17 cellular contexts compared by ENCODE assay signal in genomic region chr9:136744747-136745146, GRCh38. TPM values are rescaled to one million over a fixed set of nuclear protein-coding genes. Genes with fewer than 3 reads are reported as not detected.
DNase-seq lines count a peak whose midpoint lies in the region; ATAC-seq, FAIRE-seq and TF ChIP-seq lines count a peak whose summit lies in the region.
"Had no signal": no experiment of that assay in that cellular context is flagged by ENCODE, and none has a peak within 500 bp of the region (broad histone marks: within the 10 kb centered on the region; RNA-seq: fewer than 3 reads in every experiment).

No MANE protein-coding gene starts in this region.

- 72% methylated on average over 4 of the region's 17 CpGs for WGBS in K562 (ENCODE audit: insufficient coverage, low coverage, missing lambda C conversion rate)
- WGBS in neuronal stem cell (ENCODE audit: extremely low coverage in 2 of 2, insufficient read length in 2 of 2, insufficient replicate concordance in 1 of 2), 2 donors = no CpG with 5 or more reads among the region's 17 CpGs

- H3K9me3 ChIP-seq in right atrium auricular region = no peaks in the 10 kb centered on the region
- no peaks in the 10 kb centered on the region for H3K9me3 ChIP-seq in K562 (replicated peaks; ENCODE audit: control insufficient read depth, insufficient read depth, low read depth, low read length)
- H3K9me3 ChIP-seq in neuronal stem cell (replicated peaks in 1 of 2; ENCODE audit: control insufficient read depth in 2 of 2, insufficient read depth in 1 of 2, low read depth in 1 of 2, low read length in 2 of 2) = no peaks in the 10 kb centered on the region
- H3K9me3 ChIP-seq: A549 had no signal

- no peak for TF ChIP-seq CTCF in right atrium auricular region (IDR thresholded peaks at IDR 0.05)
- no peak for TF ChIP-seq CTCF in K562 (IDR thresholded peaks at IDR 0.05 in 2 of 3, conservative IDR thresholded peaks at IDR 0.05 in 1 of 3; ENCODE audit: insufficient read depth in 2 of 3, low read depth in 1 of 3, low read length in 3 of 3)

- no peak overlapping the region for H2BK12ac ChIP-seq in neuronal stem cell (ENCODE audit: low read length)

- H3K4me1 Mint-ChIP-seq in activated T-cell treated with anti-CD3 and anti-CD28 coated beads, Interleukin-2, amount 50 U/mL, for 72 hours (ENCODE audit: low read depth) = peaks cover 22% of the 10 kb centered on the region

- no peak overlapping the region for H3K18ac ChIP-seq in neuronal stem cell (ENCODE audit: low read length)

- no peak overlapping the region for H3K4me3 Mint-ChIP-seq in activated T-cell treated with anti-CD3 and anti-CD28 coated beads, Interleukin-2, amount 50 U/mL, for 72 hours
- H3K4me3 Mint-ChIP-seq: CD4-positive, CD25-positive, alpha-beta regulatory T cell had no signal

- H3K9me3 Mint-ChIP-seq in activated T-cell treated with anti-CD3 and anti-CD28 coated beads, Interleukin-2, amount 50 U/mL, for 72 hours = no peaks in the 10 kb centered on the region
- H3K9me3 Mint-ChIP-seq: CD4-positive, CD25-positive, alpha-beta regulatory T cell had no signal

- H2BK15ac ChIP-seq in neuronal stem cell (ENCODE audit: low read length) = no peak overlapping the region

- no peaks in the 10 kb centered on the region for H4K20me1 ChIP-seq in K562 (replicated peaks; ENCODE audit: control insufficient read depth, insufficient read depth, low read length)

- TF ChIP-seq POLR2A in K562 (conservative IDR thresholded peaks at IDR 0.05) = no peak

- no peak overlapping the region for H3K4me2 ChIP-seq in K562 (ENCODE audit: insufficient read depth, low read length)
- no peak overlapping the region for H3K4me2 ChIP-seq in neuronal stem cell (ENCODE audit: insufficient read depth, low read length, poor library complexity, severe bottlenecking)
- H3K4me2 ChIP-seq: A549 had no signal

- H2BK120ac ChIP-seq in neuronal stem cell (ENCODE audit: low read depth, low read length) = no peak overlapping the region

- intact Hi-C loops in Right ventricle myocardium inferior (cut with DNase I) (no loop called here), K562 (cut with micrococcal nuclease) (no loop called here)

- TF ChIP-seq EP300 in K562 (IDR thresholded peaks at IDR 0.05; ENCODE audit: low read length) = no peak

- BruUV-seq in K562 (replicated peaks; lab: Mats Ljungman, UMichigan) = no TSS peak

- in situ Hi-C loops in K562 (cut with MboI) = no loop called here

- H2AK5ac ChIP-seq in neuronal stem cell (ENCODE audit: low read depth, low read length) = peak overlapping the region; percentile 75

- H2AFZ ChIP-seq in K562 (ENCODE audit: low read depth, low read length) = no peak overlapping the region
- H2AFZ ChIP-seq in neuronal stem cell (ENCODE audit: low read length) = no peak overlapping the region

- no peak for DNase-seq in right atrium auricular region (ENCODE audit: low spot score)
- no peak for DNase-seq in Right ventricle myocardium inferior (ENCODE audit: missing footprints)
- no peak for DNase-seq in K562 (ENCODE audit: extremely low read depth in 1 of 4, low spot score in 3 of 4)
- no peak for DNase-seq in neuronal stem cell (ENCODE audit: low spot score)
- no peak for DNase-seq in SIG-M5 (lab: John Stamatoyannopoulos, UW)
- DNase-seq in activated T-cell treated with anti-CD3 and anti-CD28 coated beads, Interleukin-2, amount 50 U/mL, for 72 hours = no peak
- no peak for DNase-seq in stimulated activated CD4-positive, alpha-beta T cell treated with anti-CD3 and anti-CD28 coated beads, Interleukin-2, amount 100 ng/mL, for 24 hours
- DNase-seq: CD4-positive, CD25-positive, alpha-beta regulatory T cell; DMS53; GF-D8; HCEC 1CT; IMR-90 had no signal

- peaks cover 0 to 45% of the 10 kb centered on the region in 2 donors for H3K4me1 ChIP-seq in right atrium auricular region
- H3K4me1 ChIP-seq in K562 (replicated peaks in 1 of 2; ENCODE audit: control insufficient read depth in 2 of 2, insufficient read depth in 2 of 2, low read length in 2 of 2) = peaks cover 16 to 97% of the 10 kb centered on the region in 2 experiments
- peaks cover 7% of the 10 kb centered on the region in 2 donors for H3K4me1 ChIP-seq in neuronal stem cell (ENCODE audit: control insufficient read depth in 2 of 2, insufficient read depth in 1 of 2, low read depth in 1 of 2, low read length in 2 of 2)
- H3K4me1 ChIP-seq: A549 had no signal

- FAIRE-seq in K562 (lab: Jason Lieb, UNC) = no peak
- FAIRE-seq: A549 had no signal

- H3K27ac Mint-ChIP-seq in activated T-cell treated with anti-CD3 and anti-CD28 coated beads, Interleukin-2, amount 50 U/mL, for 72 hours = no peak overlapping the region
- H3K27ac Mint-ChIP-seq: CD4-positive, CD25-positive, alpha-beta regulatory T cell had no signal

- no peaks in the 10 kb centered on the region for H3K79me2 ChIP-seq in K562 (ENCODE audit: control insufficient read depth, insufficient read depth, low read length)

- H4K8ac ChIP-seq in neuronal stem cell (ENCODE audit: low read depth, low read length) = no peak overlapping the region

- peak overlapping the region in 1 of 2 donors; percentile 59 for H3K27ac ChIP-seq in right atrium auricular region
- H3K27ac ChIP-seq in K562 (ENCODE audit: extremely low read depth, low read depth, low read length) = no peak overlapping the region
- no peak overlapping the region for H3K27ac ChIP-seq in neuronal stem cell (replicated peaks; ENCODE audit: low read length)
- H3K27ac ChIP-seq: A549 had no signal

- no peaks in the 10 kb centered on the region for H3K36me3 Mint-ChIP-seq in activated T-cell treated with anti-CD3 and anti-CD28 coated beads, Interleukin-2, amount 50 U/mL, for 72 hours (ENCODE audit: insufficient read depth in 2 of 2)
- H3K36me3 Mint-ChIP-seq: CD4-positive, CD25-positive, alpha-beta regulatory T cell had no signal

- no peaks in the 10 kb centered on the region for H3K9me1 ChIP-seq in K562 (ENCODE audit: control insufficient read depth, insufficient read depth, low read length)

- H2BK5ac ChIP-seq in neuronal stem cell (ENCODE audit: low read length) = no peak overlapping the region

- H3K4ac ChIP-seq in neuronal stem cell (ENCODE audit: low read length) = no peak overlapping the region

- H3K14ac ChIP-seq in neuronal stem cell (ENCODE audit: low read length) = no peak overlapping the region

- POLR2A ChIA-PET in K562 (lab: Yijun Ruan, JAX) = interaction anchor here (2.0 kb wide), 2 partner anchors 15 to 17 kb away, joined by 10 to 17 read pairs; no protein-coding TSS in a partner anchor

- H3K9ac ChIP-seq in K562 (ENCODE audit: insufficient read depth in 1 of 2, low read depth in 2 of 2, low read length in 2 of 2) (no peak overlapping the region; a peak in 1 of 4 replicates), neuronal stem cell (ENCODE audit: low read depth, low read length, poor library complexity) (no peak overlapping the region)

- H3K27me3 ChIP-seq in right atrium auricular region (no peaks in the 10 kb centered on the region), K562 (ENCODE audit: control insufficient read depth in 2 of 2, insufficient read depth in 2 of 2, low read length in 2 of 2) (no peaks in the 10 kb centered on the region; a peak in 2 of 5 replicates), neuronal stem cell (ENCODE audit: control insufficient read depth in 3 of 3, insufficient read depth in 3 of 3, low read depth in 1 of 3, low read length in 3 of 3) (peaks cover 2 to 60% (median 2%) of the 10 kb centered on the region in 3 experiments)

- no peak overlapping the region for H3K23ac ChIP-seq in neuronal stem cell (ENCODE audit: low read depth, low read length, poor library complexity)

- ATAC-seq in Right ventricle myocardium inferior (no peak), K562 (no peak)
- ATAC-seq in activated T-cell treated with anti-CD3 and anti-CD28 coated beads, Interleukin-2, amount 50 U/mL, for 72 hours (replicated peaks in 1 of 2) = no peak
- ATAC-seq: A549 had no signal

- H3K36me3 ChIP-seq in right atrium auricular region = no peaks in the 10 kb centered on the region
- H3K36me3 ChIP-seq in K562 (ENCODE audit: control insufficient read depth, insufficient read depth, low read length) = no peaks in the 10 kb centered on the region
- no peaks in the 10 kb centered on the region for H3K36me3 ChIP-seq in neuronal stem cell (replicated peaks in 1 of 2; ENCODE audit: control insufficient read depth in 2 of 2, insufficient read depth in 2 of 2, low read length in 2 of 2)

- H3K4me3 ChIP-seq in right atrium auricular region (peak overlapping the region; percentile 26 to 42), K562 (no peak overlapping the region), neuronal stem cell (ENCODE audit: low read length in 2 of 2) (no peak overlapping the region)
- H3K4me3 ChIP-seq: A549 had no signal

- H3K27me3 Mint-ChIP-seq in activated T-cell treated with anti-CD3 and anti-CD28 coated beads, Interleukin-2, amount 50 U/mL, for 72 hours (ENCODE audit: low read depth) = peaks cover 9% of the 10 kb centered on the region
- H3K27me3 Mint-ChIP-seq: CD4-positive, CD25-positive, alpha-beta regulatory T cell had no signal

- no peak for TF ChIP-seq RAD21 in K562 (CRISPR knock-in tag; conservative IDR thresholded peaks at IDR 0.05 in 1 of 2, IDR thresholded peaks at IDR 0.05 in 1 of 2)

- no peaks in the 10 kb centered on the region for H3K79me1 ChIP-seq in neuronal stem cell (ENCODE audit: low read depth, low read length)

- CTCF ChIA-PET in K562 (lab: Yijun Ruan, JAX; ENCODE audit: low intra/inter-chr PET ratio) = no interaction called here

- H4K91ac ChIP-seq in neuronal stem cell (ENCODE audit: low read depth, low read length, poor library complexity) = no peak overlapping the region

RNA-seq across cellular contexts. Expression of gene LCN10, which starts 2.0 kb away (rescaled TPM):
- total RNA-seq in right atrium auricular region = 1 to 10 TPM; 4.5 to 8.8 TPM
- 11.3 TPM for total RNA-seq in Right ventricle myocardium inferior
- 0.44 TPM in 1 of 2 replicates, not detected in the other for total RNA-seq in K562 (2011; cell fraction: chromatin; rRNA removed; ENCODE audit: low replicate concordance)
- total RNA-seq in K562 (2011; cell fraction: nucleolus; rRNA removed) = 0.17 and 0.26 TPM in 2 replicates
- 0.44 TPM in 1 of 2 replicates, not detected in the other for total RNA-seq in K562 (2011; cell fraction: nucleoplasm; rRNA removed)
- 0.12 TPM in 1 of 2 replicates, not detected in the other for total RNA-seq in K562 (2014; rRNA removed)
- total RNA-seq in K562 (2014; rRNA removed; fragmentation: Illumina TruSeq; extraction: Trizol) = not detected in 2 replicates
- 0.11 TPM in 1 of 2 replicates, not detected in the other for total RNA-seq in K562 (2015; rRNA removed; fragmentation: Illumina TruSeq; extraction: Trizol)
- total RNA-seq in K562 (2021) = 0.29 TPM in 1 of 2 replicates, not detected in the other
- polyA plus RNA-seq in K562 (2011; rRNA removed) = 0.11 and 0.14 TPM in 2 replicates
- 0.35 and 0.42 TPM in 2 replicates for polyA plus RNA-seq in K562 (2011; cell fraction: cytosol; rRNA removed)
- polyA plus RNA-seq in K562 (2011; cell fraction: nucleus; rRNA removed) = 0.10 and 1.1 TPM in 2 replicates
- polyA plus RNA-seq in K562 (2012) = 0.14 TPM in 1 of 2 replicates, not detected in the other
- 0.11 and 0.21 TPM in 2 replicates for polyA plus RNA-seq in K562 (2014; fragmentation: Illumina TruSeq; extraction: Trizol)
- polyA plus RNA-seq in K562 (2014; fragmentation: Nextera tagmentation; extraction: Ambion mirVana) = under 1 TPM in 1 of 2 experiments, not detected in 1; 0.10 TPM
- polyA plus RNA-seq in K562 (2014; rRNA removed) = 0.16 TPM in 1 of 2 replicates, not detected in the other
- 0.14 TPM in 1 of 2 replicates, not detected in the other for polyA minus RNA-seq in K562 (2011; rRNA and poly(A)+ RNA removed)
- not detected in 2 replicates for polyA minus RNA-seq in K562 (2011; cell fraction: cytosol; rRNA and poly(A)+ RNA removed)
- polyA minus RNA-seq in K562 (2011; cell fraction: nucleus; rRNA and poly(A)+ RNA removed) = 0.40 TPM in 1 of 2 replicates, not detected in the other
- 0.10 TPM for polyA plus RNA-seq in neuronal stem cell (2013, experiment 1 of 2)
- polyA plus RNA-seq in neuronal stem cell (2013, experiment 2 of 2) = 0.12 TPM
- under 1 TPM; 0.21 to 0.70 TPM for total RNA-seq in activated T-cell treated with anti-CD3 and anti-CD28 coated beads, Interleukin-2, amount 50 U/mL, for 72 hours
- total RNA-seq: H4, HT-29, IMR-90 had no signal
- polyA plus RNA-seq: A549, AG04450, BJ, IMR-90 had no signal

RNA-seq across cellular contexts. Expression of gene LCN6, which starts 3.6 kb away (rescaled TPM):
- total RNA-seq in right atrium auricular region (1 to 10 TPM; 6.4 to 9.3 TPM), Right ventricle myocardium inferior (22.2 TPM), K562 (2014; rRNA removed) (0.45 and 0.57 TPM in 2 replicates), K562 (2014; rRNA removed; fragmentation: Illumina TruSeq; extraction: Trizol) (0.33 TPM in 1 of 2 replicates, not detected in the other), K562 (2015; rRNA removed; fragmentation: Illumina TruSeq; extraction: Trizol) (not detected in 2 replicates), K562 (2021) (not detected in 2 replicates)
- 0.86 TPM in 1 of 2 replicates, not detected in the other for total RNA-seq in K562 (2011; cell fraction: chromatin; rRNA removed; ENCODE audit: low replicate concordance)
- total RNA-seq in K562 (2011; cell fraction: nucleolus; rRNA removed) = 0.67 and 1.6 TPM in 2 replicates
- 0.81 TPM in 1 of 2 replicates, not detected in the other for total RNA-seq in K562 (2011; cell fraction: nucleoplasm; rRNA removed)
- polyA plus RNA-seq in K562 (2011; rRNA removed) (0.42 TPM in 1 of 2 replicates, not detected in the other), K562 (2014; fragmentation: Illumina TruSeq; extraction: Trizol) (not detected in 2 replicates), K562 (2014; fragmentation: Nextera tagmentation; extraction: Ambion mirVana) (under 1 TPM in 1 of 2 experiments, not detected in 1; 0.10 TPM), K562 (2014; rRNA removed) (2.2 TPM in 1 of 2 replicates, not detected in the other)
- 0.98 TPM in 1 of 2 replicates, not detected in the other for polyA plus RNA-seq in K562 (2011; cell fraction: cytosol; rRNA removed)
- 4.3 TPM in 1 of 2 replicates, not detected in the other for polyA plus RNA-seq in K562 (2011; cell fraction: nucleus; rRNA removed)
- 0.12 TPM in 1 of 2 replicates, not detected in the other for polyA plus RNA-seq in K562 (2012)
- polyA minus RNA-seq in K562 (2011; rRNA and poly(A)+ RNA removed) = not detected in 2 replicates
- not detected in 2 replicates for polyA minus RNA-seq in K562 (2011; cell fraction: cytosol; rRNA and poly(A)+ RNA removed)
- not detected in 2 replicates for polyA minus RNA-seq in K562 (2011; cell fraction: nucleus; rRNA and poly(A)+ RNA removed)
- not detected for polyA plus RNA-seq in neuronal stem cell (2013, experiment 1 of 2)
- not detected for polyA plus RNA-seq in neuronal stem cell (2013, experiment 2 of 2)
- total RNA-seq in activated T-cell treated with anti-CD3 and anti-CD28 coated beads, Interleukin-2, amount 50 U/mL, for 72 hours = not detected
- total RNA-seq: CD4-positive, CD25-positive, alpha-beta regulatory T cell; H4; HT-29; IMR-90 had no signal
- polyA plus RNA-seq: A549; AG04450; BJ; CD4-positive, CD25-positive, alpha-beta regulatory T cell; IMR-90 had no signal

RNA-seq across cellular contexts. Expression of gene LCN8, which starts 13.3 kb away (rescaled TPM):
- total RNA-seq in right atrium auricular region (not detected), Right ventricle myocardium inferior (not detected), K562 (2014; rRNA removed) (not detected in 2 replicates), K562 (2014; rRNA removed; fragmentation: Illumina TruSeq; extraction: Trizol) (not detected in 2 replicates), K562 (2015; rRNA removed; fragmentation: Illumina TruSeq; extraction: Trizol) (not detected in 2 replicates), K562 (2021) (not detected in 2 replicates)
- 0.14 TPM in 1 of 2 replicates, not detected in the other for total RNA-seq in K562 (2011; cell fraction: chromatin; rRNA removed; ENCODE audit: low replicate concordance)
- not detected in 2 replicates for total RNA-seq in K562 (2011; cell fraction: nucleolus; rRNA removed)
- not detected in 2 replicates for total RNA-seq in K562 (2011; cell fraction: nucleoplasm; rRNA removed)
- polyA plus RNA-seq in K562 (2011; rRNA removed) (not detected in 2 replicates), K562 (2014; fragmentation: Illumina TruSeq; extraction: Trizol) (not detected in 2 replicates), K562 (2014; fragmentation: Nextera tagmentation; extraction: Ambion mirVana) (not detected), K562 (2014; rRNA removed) (not detected in 2 replicates)
- not detected in 2 replicates for polyA plus RNA-seq in K562 (2011; cell fraction: cytosol; rRNA removed)
- not detected in 2 replicates for polyA plus RNA-seq in K562 (2011; cell fraction: nucleus; rRNA removed)
- not detected in 2 replicates for polyA plus RNA-seq in K562 (2012)
- not detected in 2 replicates for polyA minus RNA-seq in K562 (2011; rRNA and poly(A)+ RNA removed)
- polyA minus RNA-seq in K562 (2011; cell fraction: cytosol; rRNA and poly(A)+ RNA removed) = not detected in 2 replicates
- not detected in 2 replicates for polyA minus RNA-seq in K562 (2011; cell fraction: nucleus; rRNA and poly(A)+ RNA removed)
- not detected for polyA plus RNA-seq in neuronal stem cell (2013, experiment 1 of 2)
- not detected for polyA plus RNA-seq in neuronal stem cell (2013, experiment 2 of 2)
- not detected for total RNA-seq in activated T-cell treated with anti-CD3 and anti-CD28 coated beads, Interleukin-2, amount 50 U/mL, for 72 hours
- total RNA-seq: CD4-positive, CD25-positive, alpha-beta regulatory T cell; H4; HT-29; IMR-90 had no signal
- polyA plus RNA-seq: A549; AG04450; BJ; CD4-positive, CD25-positive, alpha-beta regulatory T cell; IMR-90 had no signal

RNA-seq across cellular contexts. Expression of gene LCN15, which starts 19.6 kb away (rescaled TPM):
- total RNA-seq in right atrium auricular region (1 to 10 TPM in 1 of 2 donors, under 1 TPM in 1; 0.63 to 1.4 TPM), Right ventricle myocardium inferior (0.46 TPM), K562 (2014; rRNA removed) (not detected in 2 replicates), K562 (2014; rRNA removed; fragmentation: Illumina TruSeq; extraction: Trizol) (not detected in 2 replicates), K562 (2015; rRNA removed; fragmentation: Illumina TruSeq; extraction: Trizol) (not detected in 2 replicates), K562 (2021) (not detected in 2 replicates)
- 0.37 TPM in 1 of 2 replicates, not detected in the other for total RNA-seq in K562 (2011; cell fraction: chromatin; rRNA removed; ENCODE audit: low replicate concordance)
- total RNA-seq in K562 (2011; cell fraction: nucleolus; rRNA removed) = 0.13 and 0.33 TPM in 2 replicates
- 0.22 and 0.38 TPM in 2 replicates for total RNA-seq in K562 (2011; cell fraction: nucleoplasm; rRNA removed)
- polyA plus RNA-seq in K562 (2011; rRNA removed) (0.11 TPM in 1 of 2 replicates, not detected in the other), K562 (2014; fragmentation: Illumina TruSeq; extraction: Trizol) (not detected in 2 replicates), K562 (2014; fragmentation: Nextera tagmentation; extraction: Ambion mirVana) (not detected), K562 (2014; rRNA removed) (0.13 and 0.66 TPM in 2 replicates)
- polyA plus RNA-seq in K562 (2011; cell fraction: cytosol; rRNA removed) = 0.15 and 0.18 TPM in 2 replicates
- polyA plus RNA-seq in K562 (2011; cell fraction: nucleus; rRNA removed) = 0.30 and 0.37 TPM in 2 replicates
- 0.24 TPM in 1 of 2 replicates, not detected in the other for polyA plus RNA-seq in K562 (2012)
- not detected in 2 replicates for polyA minus RNA-seq in K562 (2011; rRNA and poly(A)+ RNA removed)
- polyA minus RNA-seq in K562 (2011; cell fraction: cytosol; rRNA and poly(A)+ RNA removed) = not detected in 2 replicates
- 0.11 TPM in 1 of 2 replicates, not detected in the other for polyA minus RNA-seq in K562 (2011; cell fraction: nucleus; rRNA and poly(A)+ RNA removed)
- polyA plus RNA-seq in neuronal stem cell (2013, experiment 1 of 2) = 0.03 TPM
- polyA plus RNA-seq in neuronal stem cell (2013, experiment 2 of 2) = 0.08 TPM
- total RNA-seq in activated T-cell treated with anti-CD3 and anti-CD28 coated beads, Interleukin-2, amount 50 U/mL, for 72 hours = not detected
- total RNA-seq: CD4-positive, CD25-positive, alpha-beta regulatory T cell; H4; HT-29; IMR-90 had no signal
- polyA plus RNA-seq: AG04450; BJ; CD4-positive, CD25-positive, alpha-beta regulatory T cell; IMR-90 had no signal

RNA-seq across cellular contexts. Expression of gene DIPK1B, which starts 32.4 kb away (rescaled TPM):
- 10 to 100 TPM; 45.1 to 45.7 TPM for total RNA-seq in right atrium auricular region
- total RNA-seq in Right ventricle myocardium inferior = 16.4 TPM
- total RNA-seq in K562 (2011; cell fraction: chromatin; rRNA removed; ENCODE audit: low replicate concordance) = 11.8 and 45.1 TPM in 2 replicates
- 39.9 and 47.9 TPM in 2 replicates for total RNA-seq in K562 (2011; cell fraction: nucleolus; rRNA removed)
- 25.8 and 26.4 TPM in 2 replicates for total RNA-seq in K562 (2011; cell fraction: nucleoplasm; rRNA removed)
- total RNA-seq in K562 (2014; rRNA removed) = 22.3 and 25.2 TPM in 2 replicates
- total RNA-seq in K562 (2014; rRNA removed; fragmentation: Illumina TruSeq; extraction: Trizol) = 2.8 TPM in 2 replicates
- total RNA-seq in K562 (2015; rRNA removed; fragmentation: Illumina TruSeq; extraction: Trizol) = 5.9 and 7.4 TPM in 2 replicates
- 20.4 TPM in 2 replicates for total RNA-seq in K562 (2021)
- polyA plus RNA-seq in K562 (2011; rRNA removed) = 11.4 and 20.2 TPM in 2 replicates
- 26.7 and 64.0 TPM in 2 replicates for polyA plus RNA-seq in K562 (2011; cell fraction: cytosol; rRNA removed)
- 41.8 and 57.7 TPM in 2 replicates for polyA plus RNA-seq in K562 (2011; cell fraction: nucleus; rRNA removed)
- polyA plus RNA-seq in K562 (2012) = 9.0 and 14.4 TPM in 2 replicates
- 4.2 and 6.8 TPM in 2 replicates for polyA plus RNA-seq in K562 (2014; fragmentation: Illumina TruSeq; extraction: Trizol)
- polyA plus RNA-seq in K562 (2014; fragmentation: Nextera tagmentation; extraction: Ambion mirVana) = under 1 TPM; 0.08 to 0.21 TPM
- 20.5 and 21.2 TPM in 2 replicates for polyA plus RNA-seq in K562 (2014; rRNA removed)
- polyA minus RNA-seq in K562 (2011; rRNA and poly(A)+ RNA removed) = 3.7 and 4.5 TPM in 2 replicates
- 13.1 and 14.0 TPM in 2 replicates for polyA minus RNA-seq in K562 (2011; cell fraction: cytosol; rRNA and poly(A)+ RNA removed)
- 9.0 and 9.8 TPM in 2 replicates for polyA minus RNA-seq in K562 (2011; cell fraction: nucleus; rRNA and poly(A)+ RNA removed)
- polyA plus RNA-seq in neuronal stem cell (2013, experiment 1 of 2) = 40.0 TPM
- polyA plus RNA-seq in neuronal stem cell (2013, experiment 2 of 2) = 39.1 TPM
- under 1 TPM; 0.67 to 0.72 TPM for total RNA-seq in activated T-cell treated with anti-CD3 and anti-CD28 coated beads, Interleukin-2, amount 50 U/mL, for 72 hours
- total RNA-seq: HT-29 had no signal

Comparison
In these comparisons a context has a peak if more than half of its experiments do, and no peak if none do; other contexts are left out.
1. H3K4me3 ChIP-seq: peak in right atrium auricular region (2 of 2); none in K562 (single experiment) and neuronal stem cell (0 of 2).